In the genomic region with DNA sequence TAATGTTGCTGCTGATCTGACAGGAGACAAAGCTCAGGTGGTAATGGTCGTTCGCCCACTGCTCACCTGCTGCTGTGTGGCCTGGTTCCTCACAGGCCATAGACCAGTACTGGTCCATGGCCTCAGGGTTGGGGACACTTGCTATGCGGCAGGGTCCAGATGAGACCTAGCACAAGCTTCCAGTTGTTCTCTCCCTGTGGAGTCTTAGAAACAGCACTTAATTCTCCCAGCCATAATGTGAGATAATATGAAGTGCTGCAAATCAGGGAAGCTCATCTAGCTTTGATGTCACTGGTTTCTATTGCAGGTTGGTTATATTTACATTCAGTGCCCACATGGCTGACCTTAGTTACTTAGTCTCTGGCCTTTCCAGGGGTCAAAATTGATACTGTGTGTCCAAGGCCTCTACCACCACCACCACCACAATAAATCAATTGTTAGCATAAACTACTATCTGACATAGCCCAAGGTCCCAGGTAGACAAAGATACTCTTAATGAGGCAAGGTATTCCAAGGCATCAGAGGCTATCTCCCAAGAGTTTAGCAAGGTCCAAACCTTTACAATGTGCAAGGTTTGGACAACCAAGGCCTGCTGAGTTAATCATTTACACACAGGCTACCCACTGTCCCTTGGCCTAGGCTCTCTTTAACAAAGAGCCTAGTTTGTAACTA, we compare ENCODE assay signal across 1 cellular context.
A peak's percentile ranks its signal among the peaks of the same experiment; 100 is the strongest.
TF ChIP-seq lines count a peak whose summit lies in the region.

No MANE protein-coding gene starts in this region.

TF ChIP-seq in liver, 16 proteins besides CTCF, POLR2A, EP300 and RAD21:
- TF ChIP-seq FOXA2 (IDR thresholded peaks at IDR 0.05) (peak; percentile 69), SP1 (IDR thresholded peaks at IDR 0.05) (peak; percentile 53), EGR1 (IDR thresholded peaks at IDR 0.05; ENCODE audit: low read depth in 2 of 2) (no peak), NR2F2 (IDR thresholded peaks at IDR 0.05) (peak; percentile 75), HNF4A (conservative IDR thresholded peaks at IDR 0.05) (peak; percentile 54 to 76), HNF4G (IDR thresholded peaks at IDR 0.05) (no peak), RXRA (IDR thresholded peaks at IDR 0.05) (peak; percentile 60 to 77), ZBTB33 (IDR thresholded peaks at IDR 0.05) (no peak), FOXA1 (IDR thresholded peaks at IDR 0.05) (no peak), GABPA (IDR thresholded peaks at IDR 0.05 in 1 of 2, conservative IDR thresholded peaks at IDR 0.05 in 1 of 2) (no peak), YY1 (IDR thresholded peaks at IDR 0.05) (peak; percentile 28), JUND (IDR thresholded peaks at IDR 0.05) (no peak), TAF1 (conservative IDR thresholded peaks at IDR 0.05) (no peak), MAX (IDR thresholded peaks at IDR 0.05) (no peak)
- TF ChIP-seq, protein P1, sequence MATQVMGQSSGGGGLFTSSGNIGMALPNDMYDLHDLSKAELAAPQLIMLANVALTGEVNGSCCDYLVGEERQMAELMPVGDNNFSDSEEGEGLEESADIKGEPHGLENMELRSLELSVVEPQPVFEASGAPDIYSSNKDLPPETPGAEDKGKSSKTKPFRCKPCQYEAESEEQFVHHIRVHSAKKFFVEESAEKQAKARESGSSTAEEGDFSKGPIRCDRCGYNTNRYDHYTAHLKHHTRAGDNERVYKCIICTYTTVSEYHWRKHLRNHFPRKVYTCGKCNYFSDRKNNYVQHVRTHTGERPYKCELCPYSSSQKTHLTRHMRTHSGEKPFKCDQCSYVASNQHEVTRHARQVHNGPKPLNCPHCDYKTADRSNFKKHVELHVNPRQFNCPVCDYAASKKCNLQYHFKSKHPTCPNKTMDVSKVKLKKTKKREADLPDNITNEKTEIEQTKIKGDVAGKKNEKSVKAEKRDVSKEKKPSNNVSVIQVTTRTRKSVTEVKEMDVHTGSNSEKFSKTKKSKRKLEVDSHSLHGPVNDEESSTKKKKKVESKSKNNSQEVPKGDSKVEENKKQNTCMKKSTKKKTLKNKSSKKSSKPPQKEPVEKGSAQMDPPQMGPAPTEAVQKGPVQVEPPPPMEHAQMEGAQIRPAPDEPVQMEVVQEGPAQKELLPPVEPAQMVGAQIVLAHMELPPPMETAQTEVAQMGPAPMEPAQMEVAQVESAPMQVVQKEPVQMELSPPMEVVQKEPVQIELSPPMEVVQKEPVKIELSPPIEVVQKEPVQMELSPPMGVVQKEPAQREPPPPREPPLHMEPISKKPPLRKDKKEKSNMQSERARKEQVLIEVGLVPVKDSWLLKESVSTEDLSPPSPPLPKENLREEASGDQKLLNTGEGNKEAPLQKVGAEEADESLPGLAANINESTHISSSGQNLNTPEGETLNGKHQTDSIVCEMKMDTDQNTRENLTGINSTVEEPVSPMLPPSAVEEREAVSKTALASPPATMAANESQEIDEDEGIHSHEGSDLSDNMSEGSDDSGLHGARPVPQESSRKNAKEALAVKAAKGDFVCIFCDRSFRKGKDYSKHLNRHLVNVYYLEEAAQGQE (IDR thresholded peaks at IDR 0.05) = peak; percentile 56
- TF ChIP-seq, protein P2, sequence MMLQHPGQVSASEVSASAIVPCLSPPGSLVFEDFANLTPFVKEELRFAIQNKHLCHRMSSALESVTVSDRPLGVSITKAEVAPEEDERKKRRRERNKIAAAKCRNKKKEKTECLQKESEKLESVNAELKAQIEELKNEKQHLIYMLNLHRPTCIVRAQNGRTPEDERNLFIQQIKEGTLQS (IDR thresholded peaks at IDR 0.05) = no peak
